21 cellular contexts compared by ENCODE assay signal in the genomic region with DNA sequence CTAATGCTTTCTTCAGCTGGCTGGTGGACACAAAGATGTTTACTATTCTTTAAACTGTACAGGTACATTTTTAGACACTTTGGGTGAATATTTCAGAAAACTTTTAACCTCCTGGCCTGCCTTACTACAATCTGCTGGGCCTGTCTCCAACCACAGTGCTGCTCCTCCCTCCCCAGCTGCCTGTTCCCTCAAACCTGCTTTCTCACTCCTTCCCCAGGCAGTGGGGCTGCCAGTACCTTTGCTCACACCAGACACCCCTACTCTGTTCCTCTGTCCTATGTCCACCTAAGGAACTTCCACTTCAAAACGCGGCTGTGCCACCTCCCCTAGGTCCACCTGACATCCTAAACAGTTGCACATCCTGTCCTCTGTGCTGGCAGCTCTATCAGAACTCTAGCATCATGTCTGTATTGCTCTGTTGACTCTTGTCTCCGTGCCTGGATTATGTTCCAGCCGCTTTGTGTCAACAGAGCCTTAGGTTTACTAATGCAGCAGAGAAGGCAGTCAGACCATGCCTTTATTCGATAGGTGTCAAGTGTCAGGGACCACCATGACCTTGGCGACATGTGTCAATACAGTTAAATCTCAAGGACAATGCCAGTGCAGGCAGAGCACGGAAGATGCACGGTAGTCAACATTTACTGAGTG. TPM values are rescaled to one million over a fixed set of nuclear protein-coding genes. Genes with fewer than 3 reads are reported as not detected.
DNase-seq lines count a peak whose midpoint lies in the region; ATAC-seq and TF ChIP-seq lines count a peak whose summit lies in the region.
"Had no signal": no experiment of that assay in that cellular context is flagged by ENCODE, and none has a peak within 500 bp of the region (broad histone marks: within the 10 kb centered on the region; RNA-seq: fewer than 3 reads in every experiment).

No MANE protein-coding gene starts in this region.

- CTCF ChIA-PET in activated CD8-positive, alpha-beta T cell treated with anti-CD3 and anti-CD28 coated beads, Interleukin-2, amount 10 ng/mL, durations not matched to agents 7 days and 5 days (lab: Charles Lee): interaction anchor here (0.8 to 12.9 kb wide), 2 partner anchors 30 to 46 kb away, joined by 3 to 610 read pairs; a partner anchor contains a TSS
- CTCF ChIA-PET in activated CD8-positive, alpha-beta T cell treated with anti-CD3 and anti-CD28 coated beads for 36 hours (lab: Charles Lee): interaction anchor here (0.7 to 2.6 kb wide), 3 partner anchors 8 to 50 kb away, joined by 3 to 11 read pairs (median 5); no protein-coding TSS in a partner anchor

- no peak overlapping the region for H2AK5ac ChIP-seq in mesendoderm (ENCODE audit: low read length)

- no peaks in the 10 kb centered on the region for H3K27me3 Mint-ChIP-seq in activated CD8-positive, alpha-beta T cell treated with anti-CD3 and anti-CD28 coated beads, Interleukin-2, amount 10 ng/mL, durations not matched to agents 7 days and 5 days (ENCODE audit: low read depth)
- H3K27me3 Mint-ChIP-seq in activated CD8-positive, alpha-beta T cell treated with anti-CD3 and anti-CD28 coated beads for 36 hours: no peaks in the 10 kb centered on the region
- no peaks in the 10 kb centered on the region for H3K27me3 Mint-ChIP-seq in GM23338 (ENCODE audit: insufficient read depth, low read depth, poor library complexity)
- H3K27me3 Mint-ChIP-seq: activated CD4-positive, alpha-beta T cell treated with anti-CD3 and anti-CD28 coated beads for 36 hours; CD4-positive, alpha-beta T cell; effector memory CD8-positive, alpha-beta T cell; stimulated activated memory B cell treated with anti-CD40 and anti-IgM and Interleukin-4, amounts not matched to agents 10 μg/mL and 1 μg/mL and 100 μg/mL, for 72 hours had no signal

- no peak overlapping the region for H3K4me3 Mint-ChIP-seq in activated CD8-positive, alpha-beta T cell treated with anti-CD3 and anti-CD28 coated beads, Interleukin-2, amount 10 ng/mL, durations not matched to agents 7 days and 5 days
- H3K4me3 Mint-ChIP-seq in activated CD8-positive, alpha-beta T cell treated with anti-CD3 and anti-CD28 coated beads for 36 hours: no peak overlapping the region
- no peak overlapping the region for H3K4me3 Mint-ChIP-seq in GM23338
- H3K4me3 Mint-ChIP-seq: activated CD4-positive, alpha-beta T cell treated with anti-CD3 and anti-CD28 coated beads for 36 hours; CD4-positive, alpha-beta T cell; effector memory CD8-positive, alpha-beta T cell; stimulated activated memory B cell treated with anti-CD40 and anti-IgM and Interleukin-4, amounts not matched to agents 10 μg/mL and 1 μg/mL and 100 μg/mL, for 72 hours had no signal

- peaks cover 17% of the 10 kb centered on the region for H3K4me1 Mint-ChIP-seq in activated CD8-positive, alpha-beta T cell treated with anti-CD3 and anti-CD28 coated beads, Interleukin-2, amount 10 ng/mL, durations not matched to agents 7 days and 5 days (ENCODE audit: low read depth)
- H3K4me1 Mint-ChIP-seq in activated CD8-positive, alpha-beta T cell treated with anti-CD3 and anti-CD28 coated beads for 36 hours (ENCODE audit: low read depth): no peaks in the 10 kb centered on the region
- no peaks in the 10 kb centered on the region for H3K4me1 Mint-ChIP-seq in GM23338
- H3K4me1 Mint-ChIP-seq: activated CD4-positive, alpha-beta T cell treated with anti-CD3 and anti-CD28 coated beads for 36 hours had no signal

- peaks cover 7% of the 10 kb centered on the region for H4K20me1 ChIP-seq in GM23338 (replicated peaks; ENCODE audit: insufficient read depth)

- DNase-seq in activated CD8-positive, alpha-beta T cell treated with anti-CD3 and anti-CD28 coated beads, Interleukin-2, amount 10 ng/mL, durations not matched to agents 7 days and 5 days: no peak
- no peak for DNase-seq in activated CD8-positive, alpha-beta T cell treated with anti-CD3 and anti-CD28 coated beads for 36 hours
- DNase-seq in NCI-H146 treated with DMSO at 0.1 percent for 48 hours (lab: John Stamatoyannopoulos, UW; ENCODE audit: unreplicated experiment): peak; percentile 78
- peak; percentile 29 to 53 for DNase-seq in SHP77 (lab: John Stamatoyannopoulos, UW)
- DNase-seq in prostate gland (ENCODE audit: low spot score): peak; percentile 75
- DNase-seq in SJCRH30: no peak
- no peak for DNase-seq in mesendoderm
- no peak for DNase-seq in GM23338 (ENCODE audit: low spot score)
- DNase-seq: activated CD4-positive, alpha-beta T cell treated with anti-CD3 and anti-CD28 coated beads for 36 hours; CD4-positive, alpha-beta T cell; central memory CD4-positive, alpha-beta T cell; effector memory CD8-positive, alpha-beta T cell; GF-D8; hippocampal formation; trophoblast cell had no signal

- H2AFZ ChIP-seq in GM23338: no peak overlapping the region

- no peaks in the 10 kb centered on the region for H3K36me3 ChIP-seq in prostate gland
- H3K36me3 ChIP-seq in SJCRH30: no peaks in the 10 kb centered on the region
- H3K36me3 ChIP-seq in mesendoderm (ENCODE audit: control insufficient read depth, insufficient read depth, low read length): peaks cover 4% of the 10 kb centered on the region
- H3K36me3 ChIP-seq in GM23338 (ENCODE audit: insufficient read depth): no peaks in the 10 kb centered on the region

- POLR2A ChIA-PET in activated CD8-positive, alpha-beta T cell treated with anti-CD3 and anti-CD28 coated beads, Interleukin-2, amount 10 ng/mL, durations not matched to agents 7 days and 5 days (lab: Charles Lee): no interaction called here
- POLR2A ChIA-PET in activated CD8-positive, alpha-beta T cell treated with anti-CD3 and anti-CD28 coated beads for 36 hours (lab: Charles Lee): interaction anchor here (1.2 kb wide), 1 partner anchor 8 kb away, joined by 3 read pairs; no protein-coding TSS in a partner anchor

- no peak overlapping the region for H2BK5ac ChIP-seq in mesendoderm (ENCODE audit: low read length)

- no peak overlapping the region for H3K4me3 ChIP-seq in prostate gland
- H3K4me3 ChIP-seq in SJCRH30: no peak overlapping the region
- H3K4me3 ChIP-seq in mesendoderm (ENCODE audit: low read length): no peak overlapping the region
- no peak overlapping the region for H3K4me3 ChIP-seq in GM23338

- H3K23ac ChIP-seq in mesendoderm (ENCODE audit: low read length): no peak overlapping the region

- no peak overlapping the region for H2BK15ac ChIP-seq in mesendoderm (replicated peaks; ENCODE audit: low read depth)

- H3K9me3 ChIP-seq in prostate gland (no peaks in the 10 kb centered on the region), SJCRH30 (replicated peaks) (no peaks in the 10 kb centered on the region)

- WGBS in prostate gland: 36% methylated on average over 8 of the region's 8 CpGs
- WGBS in mesendoderm (ENCODE audit: extremely low coverage, insufficient coverage, low lambda C conversion rate): no CpG with 5 or more reads among the region's 8 CpGs

- H3K9me2 ChIP-seq in GM23338 (ENCODE audit: insufficient read depth): no peaks in the 10 kb centered on the region

- no peak overlapping the region for H4K5ac ChIP-seq in mesendoderm (ENCODE audit: low read length)

- TF ChIP-seq POLR2A in prostate gland (IDR thresholded peaks at IDR 0.05): no peak

- no peak overlapping the region for H3K4ac ChIP-seq in mesendoderm (ENCODE audit: low read depth, low read length)

- H3K36me3 Mint-ChIP-seq in activated CD8-positive, alpha-beta T cell treated with anti-CD3 and anti-CD28 coated beads, Interleukin-2, amount 10 ng/mL, durations not matched to agents 7 days and 5 days (ENCODE audit: low read depth): peaks cover 33% of the 10 kb centered on the region
- peaks cover 22% of the 10 kb centered on the region for H3K36me3 Mint-ChIP-seq in activated CD8-positive, alpha-beta T cell treated with anti-CD3 and anti-CD28 coated beads for 36 hours (ENCODE audit: low read depth)
- H3K36me3 Mint-ChIP-seq in GM23338 (ENCODE audit: low read depth): no peaks in the 10 kb centered on the region; the same call in 2 of the 3 replicates

- H4K8ac ChIP-seq in mesendoderm (ENCODE audit: low read depth, low read length): no peak overlapping the region

- no peak for TF ChIP-seq CTCF in activated CD8-positive, alpha-beta T cell treated with anti-CD3 and anti-CD28 coated beads for 36 hours (IDR thresholded peaks at IDR 0.05)
- TF ChIP-seq CTCF in prostate gland (IDR thresholded peaks at IDR 0.05) (no peak), GM23338 (conservative IDR thresholded peaks at IDR 0.05; ENCODE audit: low read depth in 2 of 2) (no peak)

- H2BK120ac ChIP-seq in mesendoderm (ENCODE audit: low read depth, low read length): no peak overlapping the region

- no peak for ATAC-seq in activated CD8-positive, alpha-beta T cell treated with anti-CD3 and anti-CD28 coated beads, Interleukin-2, amount 10 ng/mL, durations not matched to agents 7 days and 5 days
- ATAC-seq in activated CD8-positive, alpha-beta T cell treated with anti-CD3 and anti-CD28 coated beads for 36 hours: no peak
- ATAC-seq in GM23338: no peak
- ATAC-seq: activated CD4-positive, alpha-beta T cell treated with anti-CD3 and anti-CD28 coated beads for 36 hours; effector memory CD8-positive, alpha-beta T cell; stimulated activated memory B cell treated with anti-CD40 and anti-IgM and Interleukin-4, amounts not matched to agents 10 μg/mL and 1 μg/mL and 100 μg/mL, for 72 hours had no signal

- no peak overlapping the region for H3K18ac ChIP-seq in mesendoderm (ENCODE audit: low read length)

- intact Hi-C loops in activated CD8-positive, alpha-beta T cell treated with anti-CD3 and anti-CD28 coated beads for 36 hours (cut with micrococcal nuclease): no loop called here
- intact Hi-C loops in prostate gland (cut with DNase I): no loop called here

- H3K9me3 Mint-ChIP-seq in activated CD8-positive, alpha-beta T cell treated with anti-CD3 and anti-CD28 coated beads, Interleukin-2, amount 10 ng/mL, durations not matched to agents 7 days and 5 days (ENCODE audit: insufficient read depth): no peaks in the 10 kb centered on the region
- H3K9me3 Mint-ChIP-seq in activated CD8-positive, alpha-beta T cell treated with anti-CD3 and anti-CD28 coated beads for 36 hours: no peaks in the 10 kb centered on the region
- H3K9me3 Mint-ChIP-seq in GM23338: no peaks in the 10 kb centered on the region
- H3K9me3 Mint-ChIP-seq: CD4-positive, alpha-beta T cell; effector memory CD8-positive, alpha-beta T cell; stimulated activated memory B cell treated with anti-CD40 and anti-IgM and Interleukin-4, amounts not matched to agents 10 μg/mL and 1 μg/mL and 100 μg/mL, for 72 hours had no signal

- H3K27me3 ChIP-seq in prostate gland (replicated peaks; ENCODE audit: insufficient read depth) (no peaks in the 10 kb centered on the region), SJCRH30 (no peaks in the 10 kb centered on the region), mesendoderm (ENCODE audit: insufficient read depth, low read length, poor library complexity) (no peaks in the 10 kb centered on the region), GM23338 (ENCODE audit: insufficient read depth) (no peaks in the 10 kb centered on the region)

- H3K27ac ChIP-seq in prostate gland: peak overlapping the region; percentile 50 to 65
- H3K27ac ChIP-seq in SJCRH30: no peak overlapping the region
- H3K27ac ChIP-seq in mesendoderm (ENCODE audit: low read depth, low read length): no peak overlapping the region
- no peak overlapping the region for H3K27ac ChIP-seq in GM23338 (ENCODE audit: low read depth)

- H3K4me2 ChIP-seq in mesendoderm (ENCODE audit: low read length): no peak overlapping the region
- no peak overlapping the region for H3K4me2 ChIP-seq in GM23338

- no peaks in the 10 kb centered on the region for H3F3A ChIP-seq in GM23338 (replicated peaks; ENCODE audit: low read depth)

- H3K4me1 ChIP-seq in prostate gland (replicated peaks) (no peaks in the 10 kb centered on the region), SJCRH30 (no peaks in the 10 kb centered on the region), mesendoderm (ENCODE audit: control insufficient read depth, low read depth, low read length) (no peaks in the 10 kb centered on the region), GM23338 (ENCODE audit: insufficient read depth) (no peaks in the 10 kb centered on the region)

- peak overlapping the region; percentile 16 for H3K27ac Mint-ChIP-seq in activated CD8-positive, alpha-beta T cell treated with anti-CD3 and anti-CD28 coated beads, Interleukin-2, amount 10 ng/mL, durations not matched to agents 7 days and 5 days
- H3K27ac Mint-ChIP-seq in activated CD8-positive, alpha-beta T cell treated with anti-CD3 and anti-CD28 coated beads for 36 hours: no peak overlapping the region
- H3K27ac Mint-ChIP-seq in GM23338: no peak overlapping the region
- H3K27ac Mint-ChIP-seq: activated CD4-positive, alpha-beta T cell treated with anti-CD3 and anti-CD28 coated beads for 36 hours; CD4-positive, alpha-beta T cell; stimulated activated memory B cell treated with anti-CD40 and anti-IgM and Interleukin-4, amounts not matched to agents 10 μg/mL and 1 μg/mL and 100 μg/mL, for 72 hours had no signal

- no peak overlapping the region for H3K9ac ChIP-seq in mesendoderm (ENCODE audit: low read length)

- no peak overlapping the region for H3K56ac ChIP-seq in mesendoderm (ENCODE audit: low read length)

- H3K79me1 ChIP-seq in mesendoderm (ENCODE audit: low read length): no peaks in the 10 kb centered on the region

- H3K79me2 ChIP-seq in mesendoderm (ENCODE audit: control insufficient read depth, insufficient read depth, low read length): no peaks in the 10 kb centered on the region
- H3K79me2 ChIP-seq in GM23338 (replicated peaks; ENCODE audit: insufficient read depth): no peaks in the 10 kb centered on the region

RNA-seq across cellular contexts. Expression of a gene that starts 13.4 kb away (rescaled TPM):
- under 1 TPM in 1 of 2 experiments, not detected in 1; 0.34 TPM for total RNA-seq in activated CD8-positive, alpha-beta T cell treated with anti-CD3 and anti-CD28 coated beads, Interleukin-2, amount 10 ng/mL, durations not matched to agents 7 days and 5 days
- not detected for total RNA-seq in activated CD8-positive, alpha-beta T cell treated with anti-CD3 and anti-CD28 coated beads for 36 hours
- under 1 TPM; 0.68 to 0.80 TPM for total RNA-seq in prostate gland
- total RNA-seq in SJCRH30 (2014; rRNA removed; shearing (Covaris generic)): not detected in 2 replicates
- polyA plus RNA-seq in mesendoderm (2013, experiment 1 of 2): not detected
- not detected for polyA plus RNA-seq in mesendoderm (2013, experiment 2 of 2)
- not detected in 2 replicates for total RNA-seq in GM23338 (2014; rRNA removed; shearing (Covaris generic))
- not detected in 2 replicates for polyA plus RNA-seq in GM23338 (2016; fragmentation: Nextera tagmentation; extraction: Ambion mirVana)
- total RNA-seq: A673; activated CD4-positive, alpha-beta T cell treated with anti-CD3 and anti-CD28 coated beads for 36 hours; kidney epithelial cell; mononuclear cell; skeletal muscle tissue; T-helper 1 cell treated with Interleukin-12 subunit alpha and Interleukin-12 subunit beta and Interleukin-4 antibody, amounts not matched to agents 30 ng/mL and 1 ng/mL, for 36 hours had no signal

RNA-seq across cellular contexts. Expression of a gene that starts 25.0 kb away (rescaled TPM):
- 1 to 10 TPM; 3.3 to 3.4 TPM for total RNA-seq in activated CD8-positive, alpha-beta T cell treated with anti-CD3 and anti-CD28 coated beads, Interleukin-2, amount 10 ng/mL, durations not matched to agents 7 days and 5 days
- total RNA-seq in activated CD8-positive, alpha-beta T cell treated with anti-CD3 and anti-CD28 coated beads for 36 hours: under 1 TPM; 0.23 to 0.38 TPM
- total RNA-seq in prostate gland: under 1 TPM; 0.34 to 0.46 TPM
- not detected in 2 replicates for total RNA-seq in SJCRH30 (2014; rRNA removed; shearing (Covaris generic))
- polyA plus RNA-seq in mesendoderm (2013, experiment 1 of 2): 0.06 TPM
- 0.07 TPM for polyA plus RNA-seq in mesendoderm (2013, experiment 2 of 2)
- total RNA-seq in GM23338 (2014; rRNA removed; shearing (Covaris generic)): 0.24 and 0.35 TPM in 2 replicates
- polyA plus RNA-seq in GM23338 (2016; fragmentation: Nextera tagmentation; extraction: Ambion mirVana): 0.57 and 0.73 TPM in 2 replicates
- total RNA-seq: kidney epithelial cell had no signal

RNA-seq across cellular contexts. Expression of a gene that starts 25.6 kb away (rescaled TPM):
- 100 to 1,000 TPM; 161 TPM for total RNA-seq in activated CD8-positive, alpha-beta T cell treated with anti-CD3 and anti-CD28 coated beads, Interleukin-2, amount 10 ng/mL, durations not matched to agents 7 days and 5 days
- total RNA-seq in activated CD8-positive, alpha-beta T cell treated with anti-CD3 and anti-CD28 coated beads for 36 hours: 100 to 1,000 TPM; 142 to 150 TPM
- total RNA-seq in prostate gland: 100 to 1,000 TPM; 147 to 181 TPM
- 84.7 and 92.9 TPM in 2 replicates for total RNA-seq in SJCRH30 (2014; rRNA removed; shearing (Covaris generic))
- polyA plus RNA-seq in mesendoderm (2013, experiment 1 of 2): 124 TPM
- polyA plus RNA-seq in mesendoderm (2013, experiment 2 of 2): 124 TPM
- total RNA-seq in GM23338 (2014; rRNA removed; shearing (Covaris generic)): 134 and 161 TPM in 2 replicates
- 153 and 186 TPM in 2 replicates for polyA plus RNA-seq in GM23338 (2016; fragmentation: Nextera tagmentation; extraction: Ambion mirVana)

RNA-seq across cellular contexts. Expression of a gene that starts 33.2 kb away (rescaled TPM):
- total RNA-seq in activated CD8-positive, alpha-beta T cell treated with anti-CD3 and anti-CD28 coated beads, Interleukin-2, amount 10 ng/mL, durations not matched to agents 7 days and 5 days: 100 to 1,000 TPM; 136 to 139 TPM
- total RNA-seq in activated CD8-positive, alpha-beta T cell treated with anti-CD3 and anti-CD28 coated beads for 36 hours: 100 to 1,000 TPM in 1 of 2 experiments, 10 to 100 TPM in 1; 93.2 to 101 TPM
- total RNA-seq in prostate gland: 100 to 1,000 TPM; 106 to 122 TPM
- 85.4 and 96.9 TPM in 2 replicates for total RNA-seq in SJCRH30 (2014; rRNA removed; shearing (Covaris generic))
- 47.0 TPM for polyA plus RNA-seq in mesendoderm (2013, experiment 1 of 2)
- polyA plus RNA-seq in mesendoderm (2013, experiment 2 of 2): 48.0 TPM
- total RNA-seq in GM23338 (2014; rRNA removed; shearing (Covaris generic)): 12.1 and 17.7 TPM in 2 replicates
- polyA plus RNA-seq in GM23338 (2016; fragmentation: Nextera tagmentation; extraction: Ambion mirVana): 17.4 TPM in 2 replicates

RNA-seq across cellular contexts. Expression of a gene that starts 38.8 kb away (rescaled TPM):
- total RNA-seq in activated CD8-positive, alpha-beta T cell treated with anti-CD3 and anti-CD28 coated beads, Interleukin-2, amount 10 ng/mL, durations not matched to agents 7 days and 5 days: 10 to 100 TPM; 34.2 to 36.0 TPM
- total RNA-seq in activated CD8-positive, alpha-beta T cell treated with anti-CD3 and anti-CD28 coated beads for 36 hours: 10 to 100 TPM; 48.1 to 51.4 TPM
- 10 to 100 TPM; 48.7 to 56.7 TPM for total RNA-seq in prostate gland
- total RNA-seq in SJCRH30 (2014; rRNA removed; shearing (Covaris generic)): 21.9 and 24.9 TPM in 2 replicates
- 89.3 TPM for polyA plus RNA-seq in mesendoderm (2013, experiment 1 of 2)
- polyA plus RNA-seq in mesendoderm (2013, experiment 2 of 2): 91.6 TPM
- 81.8 and 98.5 TPM in 2 replicates for total RNA-seq in GM23338 (2014; rRNA removed; shearing (Covaris generic))
- polyA plus RNA-seq in GM23338 (2016; fragmentation: Nextera tagmentation; extraction: Ambion mirVana): 67.0 and 67.3 TPM in 2 replicates

Comparison
In these comparisons a context has a peak if more than half of its experiments do, and no peak if none do; other contexts are left out.
1. DNase-seq: peak in NCI-H146 treated with DMSO at 0.1 percent for 48 hours (single experiment), SHP77 (2 of 2) and prostate gland (single experiment); none in activated CD8-positive, alpha-beta T cell treated with anti-CD3 and anti-CD28 coated beads, Interleukin-2, amount 10 ng/mL, durations not matched to agents 7 days and 5 days (single experiment), activated CD8-positive, alpha-beta T cell treated with anti-CD3 and anti-CD28 coated beads for 36 hours (single experiment), SJCRH30 (0 of 2), mesendoderm (single experiment) and GM23338 (single experiment).
2. H3K27ac ChIP-seq: peak in prostate gland (2 of 2); none in SJCRH30 (single experiment), mesendoderm (single experiment) and GM23338 (single experiment).